In the genomic region with DNA sequence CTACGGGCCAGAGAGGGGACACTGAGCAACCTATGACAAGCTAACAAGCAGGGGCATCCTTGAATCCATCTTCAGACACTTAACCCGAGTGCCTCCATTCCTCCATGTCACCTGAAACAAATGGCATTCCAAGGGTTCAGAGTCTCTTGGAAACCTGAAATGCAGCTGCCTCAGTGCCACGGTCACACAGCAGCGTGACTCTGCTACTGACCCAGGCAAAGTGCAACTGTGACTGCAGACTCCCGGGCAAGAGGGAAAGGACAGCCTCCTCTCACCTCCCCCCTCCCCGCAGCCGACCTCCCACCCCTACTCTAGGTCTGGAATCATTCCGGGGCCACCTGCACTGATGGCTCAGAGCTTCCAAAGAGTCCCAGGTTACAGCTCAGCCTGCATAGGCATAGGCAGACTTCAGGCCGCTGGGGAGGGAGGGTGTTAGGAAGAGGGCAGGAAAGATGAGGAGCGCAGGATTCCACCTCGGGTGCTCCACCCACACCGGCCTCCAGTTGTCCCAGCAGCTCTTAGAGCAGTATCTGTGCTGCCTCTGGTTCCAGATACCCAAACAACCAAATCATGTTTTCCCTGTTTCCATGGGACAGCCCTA, we compare ENCODE assay signal across 22 cellular contexts. TPM values are rescaled to one million over a fixed set of nuclear protein-coding genes. Genes with fewer than 3 reads are reported as not detected.
DNase-seq lines count a peak whose midpoint lies in the region; ATAC-seq, FAIRE-seq and TF ChIP-seq lines count a peak whose summit lies in the region.
"Had no signal": no experiment of that assay in that cellular context is flagged by ENCODE, and none has a peak within 500 bp of the region (broad histone marks: within the 10 kb centered on the region; RNA-seq: fewer than 3 reads in every experiment).

No MANE protein-coding gene starts in this region.

- H3K36me3 ChIP-seq in ES-I3 (ENCODE audit: insufficient read depth, low read length) (no peaks in the 10 kb centered on the region), colonic mucosa (no peaks in the 10 kb centered on the region), mucosa of descending colon (ENCODE audit: low read depth) (no peaks in the 10 kb centered on the region), pancreas (no peaks in the 10 kb centered on the region)
- H3K36me3 ChIP-seq: BE2C had no signal

- no peak overlapping the region for H3K4me3 Mint-ChIP-seq in activated CD8-positive, alpha-beta T cell treated with anti-CD3 and anti-CD28 coated beads, Interleukin-2, amount 10 ng/mL, durations not matched to agents 7 days and 5 days
- H3K4me3 Mint-ChIP-seq: CD4-positive, CD25-positive, alpha-beta regulatory T cell had no signal

- no peaks in the 10 kb centered on the region for H3K27me3 ChIP-seq in colonic mucosa
- no peaks in the 10 kb centered on the region for H3K27me3 ChIP-seq in pancreas
- H3K27me3 ChIP-seq: BE2C had no signal

- no peak overlapping the region for H3K27ac Mint-ChIP-seq in activated CD8-positive, alpha-beta T cell treated with anti-CD3 and anti-CD28 coated beads, Interleukin-2, amount 10 ng/mL, durations not matched to agents 7 days and 5 days
- H3K27ac Mint-ChIP-seq: CD4-positive, CD25-positive, alpha-beta regulatory T cell had no signal

- ATAC-seq in mucosa of descending colon (peak; percentile 74), pancreas (peak; percentile 62 to 67 (median 66))
- ATAC-seq in activated CD8-positive, alpha-beta T cell treated with anti-CD3 and anti-CD28 coated beads, Interleukin-2, amount 10 ng/mL, durations not matched to agents 7 days and 5 days: no peak

- TF ChIP-seq CTCF in colonic mucosa (IDR thresholded peaks at IDR 0.05) (no peak), mucosa of descending colon (IDR thresholded peaks at IDR 0.05) (no peak), pancreas (IDR thresholded peaks at IDR 0.05) (no peak)

- H3K9me3 Mint-ChIP-seq in activated CD8-positive, alpha-beta T cell treated with anti-CD3 and anti-CD28 coated beads, Interleukin-2, amount 10 ng/mL, durations not matched to agents 7 days and 5 days (ENCODE audit: insufficient read depth): no peaks in the 10 kb centered on the region

- no peaks in the 10 kb centered on the region for H3K36me3 Mint-ChIP-seq in activated CD8-positive, alpha-beta T cell treated with anti-CD3 and anti-CD28 coated beads, Interleukin-2, amount 10 ng/mL, durations not matched to agents 7 days and 5 days (ENCODE audit: low read depth)
- H3K36me3 Mint-ChIP-seq: CD4-positive, CD25-positive, alpha-beta regulatory T cell had no signal

- H3K4me3 ChIP-seq in colonic mucosa: no peak overlapping the region
- no peak overlapping the region for H3K4me3 ChIP-seq in mucosa of descending colon
- peak overlapping the region in 2 of 4 donors; percentile 25 for H3K4me3 ChIP-seq in pancreas

- 16 to 19% methylated on average over 12 of the region's 12 CpGs for WGBS in pancreas, 2 donors

- POLR2A ChIA-PET in activated CD8-positive, alpha-beta T cell treated with anti-CD3 and anti-CD28 coated beads, Interleukin-2, amount 10 ng/mL, durations not matched to agents 7 days and 5 days (lab: Charles Lee): no interaction called here

- H3K4me1 ChIP-seq in ES-I3 (ENCODE audit: insufficient read depth, low read length) (0 out of 2 replicates have a peak, but pooled peaks cover 2% of the 10 kb centered on the region), colonic mucosa (peaks cover 6% of the 10 kb centered on the region), mucosa of descending colon (ENCODE audit: low read depth) (peaks cover 10% of the 10 kb centered on the region), pancreas (peaks cover 0 to 9% (median 4%) of the 10 kb centered on the region in 3 donors)
- H3K4me1 ChIP-seq: BE2C had no signal

- intact Hi-C loops in colonic mucosa (cut with DNase I): no loop called here
- intact Hi-C loops in mucosa of descending colon (cut with DNase I, micrococcal nuclease): no loop called here
- intact Hi-C loops in pancreas (cut with DNase I): no loop called here

- H3K27ac ChIP-seq in colonic mucosa (no peak overlapping the region), pancreas (peak overlapping the region in 3 of 4 donors; percentile 10 to 78 (median 72))

- DNase-seq in colonic mucosa (peak; percentile 52), mucosa of descending colon (peak; percentile 37 to 52 (median 49)), pancreas (peak in 4 of 6 donors; percentile 16 to 60 (median 22)), HPDE6-E6E7 (ENCODE audit: extremely low spot score) (no peak)
- DNase-seq in effector CD8-positive, alpha-beta T cell (lab: John Stamatoyannopoulos, UW): no peak
- DNase-seq in activated CD8-positive, alpha-beta T cell treated with anti-CD3 and anti-CD28 coated beads, Interleukin-2, amount 10 ng/mL, durations not matched to agents 7 days and 5 days: no peak
- DNase-seq: BE2C; CD4-positive, CD25-positive, alpha-beta regulatory T cell; COR-L47; GF-D8; GOT3; KG1; MV-4-11; NCI-H1417; NCI-H187; NCI-H2227 treated with DMSO at 0.1 percent for 48 hours; NCI-H524; RPMI8226; SHP77 treated with DMSO at 0.1 percent for 48 hours had no signal

- H3K4me1 Mint-ChIP-seq in activated CD8-positive, alpha-beta T cell treated with anti-CD3 and anti-CD28 coated beads, Interleukin-2, amount 10 ng/mL, durations not matched to agents 7 days and 5 days (ENCODE audit: low read depth): no peaks in the 10 kb centered on the region
- H3K4me1 Mint-ChIP-seq: CD4-positive, CD25-positive, alpha-beta regulatory T cell had no signal

- H3K9me3 ChIP-seq in ES-I3 (ENCODE audit: control insufficient read depth, insufficient read depth, low read length) (no peaks in the 10 kb centered on the region), colonic mucosa (no peaks in the 10 kb centered on the region), mucosa of descending colon (no peaks in the 10 kb centered on the region), pancreas (no peaks in the 10 kb centered on the region)
- H3K9me3 ChIP-seq: BE2C had no signal

- CTCF ChIA-PET in activated CD8-positive, alpha-beta T cell treated with anti-CD3 and anti-CD28 coated beads, Interleukin-2, amount 10 ng/mL, durations not matched to agents 7 days and 5 days (lab: Charles Lee): no interaction called here

- no peak for FAIRE-seq in pancreas (lab: Jason Lieb, UNC)
- FAIRE-seq: A204.1, GM19239 had no signal

- H3K27me3 Mint-ChIP-seq in activated CD8-positive, alpha-beta T cell treated with anti-CD3 and anti-CD28 coated beads, Interleukin-2, amount 10 ng/mL, durations not matched to agents 7 days and 5 days (ENCODE audit: low read depth): no peaks in the 10 kb centered on the region
- H3K27me3 Mint-ChIP-seq: CD4-positive, CD25-positive, alpha-beta regulatory T cell had no signal

- H3K9ac ChIP-seq in ES-I3 (ENCODE audit: low read depth, low read length): peak overlapping the region; percentile 12; the same call in 1 of the 2 replicates
- peak overlapping the region in 1 of 2 donors; percentile 63 for H3K9ac ChIP-seq in colonic mucosa (ENCODE audit: low read depth in 2 of 2, low read length in 2 of 2)

RNA-seq across cellular contexts. Expression of gene KCNK10, which starts 53.2 kb away (rescaled TPM):
- total RNA-seq in colonic mucosa (1 to 10 TPM in 1 of 2 donors, under 1 TPM in 1; 0.74 to 2.1 TPM), mucosa of descending colon (1 to 10 TPM; 1.7 to 2.1 (median 2.0) TPM), pancreas (1 to 10 TPM; 1.1 to 2.3 (median 1.2) TPM)
- under 1 TPM; 0.42 to 0.75 TPM for polyA plus RNA-seq in pancreas
- not detected for total RNA-seq in activated CD8-positive, alpha-beta T cell treated with anti-CD3 and anti-CD28 coated beads, Interleukin-2, amount 10 ng/mL, durations not matched to agents 7 days and 5 days
- total RNA-seq: CD4-positive, CD25-positive, alpha-beta regulatory T cell had no signal
- polyA plus RNA-seq: CD4-positive, CD25-positive, alpha-beta regulatory T cell had no signal

Comparison
In these comparisons a context has a peak if more than half of its experiments do, and no peak if none do; other contexts are left out.
1. DNase-seq: peak in colonic mucosa (single experiment), mucosa of descending colon (3 of 3) and pancreas (4 of 6); none in effector CD8-positive, alpha-beta T cell (single experiment), activated CD8-positive, alpha-beta T cell treated with anti-CD3 and anti-CD28 coated beads, Interleukin-2, amount 10 ng/mL, durations not matched to agents 7 days and 5 days (single experiment) and HPDE6-E6E7 (single experiment).